1 cellular context compared by ENCODE assay signal in genomic region chr19:55319786-55320185, GRCh38.
TF ChIP-seq lines count a peak whose summit lies in the region.

No MANE protein-coding gene starts in this region.

TF ChIP-seq in endothelial cell of umbilical vein, 7 proteins besides CTCF, POLR2A, EP300 and RAD21:
- TF ChIP-seq GATA2 (IDR thresholded peaks at IDR 0.05; ENCODE audit: insufficient read depth, insufficient read length, low read depth, low read length) (no peak), POLR2AphosphoS5 (IDR thresholded peaks at IDR 0.05; ENCODE audit: insufficient read depth, low read depth, low read length) (no peak)
